Comparison of ENCODE assay signal across 8 cellular contexts in the genomic region with DNA sequence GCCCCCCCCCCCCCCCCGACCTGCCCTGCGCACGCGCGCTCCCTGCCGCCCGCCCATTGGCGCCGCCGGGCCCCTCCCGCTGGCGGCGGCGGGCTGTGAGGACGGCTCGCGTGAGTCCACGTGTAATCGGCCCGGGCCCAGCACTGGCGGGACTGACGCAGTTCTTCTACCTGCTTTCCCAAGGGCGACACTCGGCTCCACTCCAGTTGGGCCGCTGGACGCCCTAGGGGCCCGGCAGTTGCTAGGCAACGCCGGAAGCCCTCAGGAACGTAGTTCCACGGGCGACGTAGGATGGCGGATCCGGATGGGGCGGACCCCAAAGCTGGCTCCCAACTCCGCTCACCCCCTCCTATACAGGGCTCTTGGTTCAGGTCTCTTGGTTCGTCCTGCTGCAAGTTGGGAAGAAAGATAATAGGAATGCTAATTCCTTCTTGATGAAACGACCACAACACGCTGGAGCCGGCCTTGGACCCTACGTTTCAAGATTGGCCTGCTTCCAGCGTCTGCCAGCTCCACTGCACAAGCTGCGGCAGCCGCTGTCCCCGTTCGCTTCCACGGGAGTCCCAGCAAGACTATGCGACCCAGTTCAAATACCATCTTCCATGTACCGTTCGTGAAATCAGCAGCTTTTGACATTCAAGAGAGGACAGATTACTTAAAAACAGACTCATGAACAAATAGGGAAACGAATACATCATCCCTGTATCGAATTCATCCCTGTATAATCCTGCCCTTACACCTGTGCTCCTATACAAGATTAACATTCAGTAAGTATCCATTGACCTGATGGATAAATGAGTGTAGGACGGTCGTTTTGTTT. TPM values are rescaled to one million over a fixed set of nuclear protein-coding genes. Genes with fewer than 3 reads are reported as not detected.
DNase-seq lines count a peak whose midpoint lies in the region; ATAC-seq, FAIRE-seq and TF ChIP-seq lines count a peak whose summit lies in the region.

No MANE protein-coding gene starts in this region.

- TSS peak; percentile 85 for BruUV-seq in HepG2 (replicated peaks; lab: Mats Ljungman, UMichigan)

- peak overlapping the region; percentile 74 for H3K4me2 ChIP-seq in HepG2 (ENCODE audit: low read depth, low read length)

- peaks cover 43% of the 10 kb centered on the region for H3K36me3 Mint-ChIP-seq in dendritic cell treated with granulocyte-macrophage colony-stimulating factor and Interleukin-4, amounts not matched to agents 40 ng/mL and 50 ng/mL, for 4 days (ENCODE audit: low read depth)

- under 1% methylated on average over 31 of the region's 55 CpGs for WGBS in HepG2 (ENCODE audit: low lambda C conversion rate)

- peak overlapping the region; percentile 74 to 100 (median 75) for H3K4me3 ChIP-seq in HepG2 (replicated peaks in 1 of 3; ENCODE audit: insufficient read depth in 1 of 3, low read depth in 2 of 3, low read length in 3 of 3)

- peak; percentile 95 for ATAC-seq in GM19324 (IDR thresholded peaks at IDR 0.05; ENCODE audit: low FRiP score, unreplicated experiment)
- ATAC-seq in HG03457 (IDR thresholded peaks at IDR 0.05; ENCODE audit: unreplicated experiment): peak; percentile 67
- ATAC-seq in HepG2: peak; percentile 88

- H3K4me3 Mint-ChIP-seq in dendritic cell treated with granulocyte-macrophage colony-stimulating factor and Interleukin-4, amounts not matched to agents 40 ng/mL and 50 ng/mL, for 4 days: peak overlapping the region; percentile 91

- H3K4me1 ChIP-seq in HepG2 (ENCODE audit: insufficient read depth, low read length): peaks cover 58% of the 10 kb centered on the region

- no peak for TF ChIP-seq CTCF in HepG2 (CRISPR knock-in tag; IDR thresholded peaks at IDR 0.05)

- POLR2A ChIA-PET in HepG2 (lab: Yijun Ruan, JAX): interaction anchor here (0.7 to 3.0 kb wide), 11 partner anchors 9 to 429 kb away, joined by 3 to 14 read pairs (median 4); no protein-coding TSS in a partner anchor

- H3K9me3 Mint-ChIP-seq in dendritic cell treated with granulocyte-macrophage colony-stimulating factor and Interleukin-4, amounts not matched to agents 40 ng/mL and 50 ng/mL, for 4 days: no peaks in the 10 kb centered on the region

- H3K79me2 ChIP-seq in HepG2 (ENCODE audit: insufficient read depth, low read length): peaks cover 57% of the 10 kb centered on the region

- H3K27me3 Mint-ChIP-seq in dendritic cell treated with granulocyte-macrophage colony-stimulating factor and Interleukin-4, amounts not matched to agents 40 ng/mL and 50 ng/mL, for 4 days: no peaks in the 10 kb centered on the region

- H3K27ac ChIP-seq in HepG2 (ENCODE audit: extremely low read length, insufficient read depth, low read length): peak overlapping the region; percentile 89

- H3K4me1 Mint-ChIP-seq in dendritic cell treated with granulocyte-macrophage colony-stimulating factor and Interleukin-4, amounts not matched to agents 40 ng/mL and 50 ng/mL, for 4 days (ENCODE audit: low read depth): peaks cover 35% of the 10 kb centered on the region

- H3K27ac Mint-ChIP-seq in dendritic cell treated with granulocyte-macrophage colony-stimulating factor and Interleukin-4, amounts not matched to agents 40 ng/mL and 50 ng/mL, for 4 days: peak overlapping the region; percentile 85

- peak overlapping the region; percentile 98 for H3K9ac ChIP-seq in HepG2 (ENCODE audit: insufficient read depth, low read depth, low read length)

- H4K20me1 ChIP-seq in HepG2 (ENCODE audit: insufficient read depth, low read length): peaks cover 10% of the 10 kb centered on the region

- FAIRE-seq in HepG2 (lab: Jason Lieb, UNC): no peak

- TF ChIP-seq EP300 in HepG2 (IDR thresholded peaks at IDR 0.05; ENCODE audit: low read depth in 2 of 2, low read length in 2 of 2) (peak in 1 of 2 experiments; percentile 26; a peak in 1 of 4 replicates), HepG2 (CRISPR knock-in tag; IDR thresholded peaks at IDR 0.05; ENCODE audit: borderline replicate concordance) (peak; percentile 34; the same call in 1 of the 2 replicates)

- TF ChIP-seq POLR2A in HepG2 (IDR thresholded peaks at IDR 0.05; ENCODE audit: insufficient read depth in 1 of 2, low read depth in 2 of 2, low read length in 2 of 2): peak; percentile 79 to 88

- peak overlapping the region; percentile 91 for H2AFZ ChIP-seq in HepG2 (ENCODE audit: low read length)

- H3K27me3 ChIP-seq in HepG2 (ENCODE audit: control insufficient read depth in 1 of 2, insufficient read depth in 2 of 2, low read length in 2 of 2): no peaks in the 10 kb centered on the region; a peak in 1 of 5 replicates

- intact Hi-C loops in dendritic cell treated with granulocyte-macrophage colony-stimulating factor and Interleukin-4, amounts not matched to agents 40 ng/mL and 50 ng/mL, for 4 days (cut with micrococcal nuclease): loop anchor here (2.0 kb wide), 1 partner anchor 27 kb away; no protein-coding TSS in a partner anchor
- intact Hi-C loops in HepG2 (cut with micrococcal nuclease; ENCODE audit: unreplicated experiment): loop anchor here (2.0 to 5.0 kb wide), 2 partner anchors 53 to 406 kb away; no protein-coding TSS in a partner anchor

- peaks cover 2 to 9% of the 10 kb centered on the region in 2 experiments for H3K36me3 ChIP-seq in HepG2 (replicated peaks in 1 of 2; ENCODE audit: control insufficient read depth in 1 of 2, insufficient read depth in 2 of 2, low read length in 2 of 2)

- in situ Hi-C loops in HepG2 (cut with HindIII; ENCODE audit: extremely low pct_ligation_motif_present, low pct_unique_long_range_greater_than_20kb): no loop called here

- CTCF ChIA-PET in HepG2 (lab: Yijun Ruan, JAX; ENCODE audit: low intra/inter-chr PET ratio, low total read pairs): no interaction called here

- DNase-seq in C1 segment of cervical spinal cord (lab: John Stamatoyannopoulos, UW): peak; percentile 78 to 96 (median 87)
- peak; percentile 83 for DNase-seq in NCI-H510A treated with DMSO at 0.1 percent for 48 hours (lab: John Stamatoyannopoulos, UW)
- peak; percentile 73 for DNase-seq in activated CD4-positive, alpha-beta T cell treated with anti-CD3 and anti-CD28 coated beads, Interleukin-2, amount 50 U/mL, for 1 hour
- DNase-seq in HepG2 (ENCODE audit: low spot score): peak; percentile 96
- DNase-seq in stimulated activated CD4-positive, alpha-beta T cell treated with anti-CD3 and anti-CD28 coated beads, Interleukin-2, amount 100 ng/mL, for 48 hours: peak; percentile 69 to 71

- H3K9me3 ChIP-seq in HepG2 (ENCODE audit: low read length): no peaks in the 10 kb centered on the region

- no peak for TF ChIP-seq RAD21 in HepG2 (CRISPR knock-in tag; IDR thresholded peaks at IDR 0.05)

TF ChIP-seq in HepG2, 621 proteins besides CTCF, POLR2A, EP300 and RAD21 (continues in another document):
- no peak for TF ChIP-seq ZNF432 (CRISPR knock-in tag; IDR thresholded peaks at IDR 0.05; ENCODE audit: borderline replicate concordance)
- no peak for TF ChIP-seq FIP1L1 (IDR thresholded peaks at IDR 0.05; ENCODE audit: borderline replicate concordance, insufficient read depth, low read depth, low read length)

RNA-seq across cellular contexts. Expression of a gene that starts 0.4 kb away (rescaled TPM):
- total RNA-seq in HepG2 (2016; rRNA removed; fragmentation: Illumina TruSeq; extraction: Trizol): 191 and 232 TPM in 2 replicates
- total RNA-seq in HepG2 (2016; cell fraction: cytosol; rRNA removed; fragmentation: Illumina TruSeq; extraction: Trizol; ENCODE audit: low read depth): 20.4 and 23.3 TPM in 2 replicates
- 188 and 227 TPM in 2 replicates for total RNA-seq in HepG2 (2016; cell fraction: insoluble cytoplasmic fraction; rRNA removed; fragmentation: Illumina TruSeq; extraction: Trizol)
- total RNA-seq in HepG2 (2016; cell fraction: membrane; rRNA removed; fragmentation: Illumina TruSeq; extraction: Trizol): 73.2 and 79.2 TPM in 2 replicates
- 172 and 204 TPM in 2 replicates for total RNA-seq in HepG2 (2016; cell fraction: nucleus; rRNA removed; fragmentation: Illumina TruSeq; extraction: Trizol)
- polyA plus RNA-seq in HepG2 (2011; rRNA removed): 170 and 183 TPM in 2 replicates
- polyA plus RNA-seq in HepG2 (2011; cell fraction: cytosol; rRNA removed): 120 and 161 TPM in 2 replicates
- polyA plus RNA-seq in HepG2 (2011; cell fraction: nucleus; rRNA removed): 48.7 and 68.4 TPM in 2 replicates
- polyA plus RNA-seq in HepG2 (2012): 135 and 170 TPM in 2 replicates
- polyA plus RNA-seq in HepG2 (2016; cell fraction: cytosol; fragmentation: Illumina TruSeq; extraction: Trizol; ENCODE audit: low read depth): 30.7 and 36.6 TPM in 2 replicates
- 146 TPM in 2 replicates for polyA plus RNA-seq in HepG2 (2016; cell fraction: insoluble cytoplasmic fraction; fragmentation: Illumina TruSeq; extraction: Trizol; ENCODE audit: low read depth)
- polyA plus RNA-seq in HepG2 (2016; cell fraction: membrane; fragmentation: Illumina TruSeq; extraction: Trizol; ENCODE audit: low read depth): 43.2 and 44.0 TPM in 2 replicates
- polyA plus RNA-seq in HepG2 (2016; cell fraction: nucleus; fragmentation: Illumina TruSeq; extraction: Trizol; ENCODE audit: insufficient read depth, low read depth): 201 and 204 TPM in 2 replicates
- 95.6 and 263 TPM in 2 replicates for polyA minus RNA-seq in HepG2 (2011; rRNA and poly(A)+ RNA removed; ENCODE audit: low replicate concordance)
- 122 and 129 TPM in 2 replicates for polyA minus RNA-seq in HepG2 (2011; cell fraction: cytosol; rRNA and poly(A)+ RNA removed)
- polyA minus RNA-seq in HepG2 (2011; cell fraction: nucleus; rRNA and poly(A)+ RNA removed): 66.2 and 98.2 TPM in 2 replicates

RNA-seq across cellular contexts. Expression of a gene that starts 25.0 kb away (rescaled TPM):
- total RNA-seq in HepG2 (2016; rRNA removed; fragmentation: Illumina TruSeq; extraction: Trizol): 21.0 and 24.0 TPM in 2 replicates
- total RNA-seq in HepG2 (2016; cell fraction: cytosol; rRNA removed; fragmentation: Illumina TruSeq; extraction: Trizol; ENCODE audit: low read depth): 8.3 and 8.9 TPM in 2 replicates
- total RNA-seq in HepG2 (2016; cell fraction: insoluble cytoplasmic fraction; rRNA removed; fragmentation: Illumina TruSeq; extraction: Trizol): 17.8 and 24.5 TPM in 2 replicates
- total RNA-seq in HepG2 (2016; cell fraction: membrane; rRNA removed; fragmentation: Illumina TruSeq; extraction: Trizol): 18.3 and 18.8 TPM in 2 replicates
- total RNA-seq in HepG2 (2016; cell fraction: nucleus; rRNA removed; fragmentation: Illumina TruSeq; extraction: Trizol): 28.5 and 28.8 TPM in 2 replicates
- 23.7 and 25.2 TPM in 2 replicates for polyA plus RNA-seq in HepG2 (2011; rRNA removed)
- polyA plus RNA-seq in HepG2 (2011; cell fraction: cytosol; rRNA removed): 16.5 and 24.2 TPM in 2 replicates
- 65.7 and 80.5 TPM in 2 replicates for polyA plus RNA-seq in HepG2 (2011; cell fraction: nucleus; rRNA removed)
- 20.4 and 24.1 TPM in 2 replicates for polyA plus RNA-seq in HepG2 (2012)
- polyA plus RNA-seq in HepG2 (2016; cell fraction: cytosol; fragmentation: Illumina TruSeq; extraction: Trizol; ENCODE audit: low read depth): 5.7 and 5.8 TPM in 2 replicates
- 19.1 and 24.2 TPM in 2 replicates for polyA plus RNA-seq in HepG2 (2016; cell fraction: insoluble cytoplasmic fraction; fragmentation: Illumina TruSeq; extraction: Trizol; ENCODE audit: low read depth)
- 11.6 and 14.8 TPM in 2 replicates for polyA plus RNA-seq in HepG2 (2016; cell fraction: membrane; fragmentation: Illumina TruSeq; extraction: Trizol; ENCODE audit: low read depth)
- 29.2 and 31.6 TPM in 2 replicates for polyA plus RNA-seq in HepG2 (2016; cell fraction: nucleus; fragmentation: Illumina TruSeq; extraction: Trizol; ENCODE audit: insufficient read depth, low read depth)
- polyA minus RNA-seq in HepG2 (2011; rRNA and poly(A)+ RNA removed; ENCODE audit: low replicate concordance): 25.8 and 60.0 TPM in 2 replicates
- 12.9 and 13.4 TPM in 2 replicates for polyA minus RNA-seq in HepG2 (2011; cell fraction: cytosol; rRNA and poly(A)+ RNA removed)
- polyA minus RNA-seq in HepG2 (2011; cell fraction: nucleus; rRNA and poly(A)+ RNA removed): 37.9 and 48.2 TPM in 2 replicates

Comparison
In these comparisons a context has a peak if more than half of its experiments do, and no peak if none do; other contexts are left out.
1. Peak in every context shown above with its lines: DNase-seq, ATAC-seq, H3K4me3 ChIP-seq and H3K27ac ChIP-seq.